In genomic region chr17:27846808-27847307, GRCh38 we compare ENCODE assay signal across 2 cellular contexts. TPM values are rescaled to one million over a fixed set of nuclear protein-coding genes. Genes with fewer than 3 reads are reported as not detected.
"Had no signal": no experiment of that assay in that cellular context is flagged by ENCODE, and none has a peak within 500 bp of the region (broad histone marks: within the 10 kb centered on the region; RNA-seq: fewer than 3 reads in every experiment).

No MANE protein-coding gene starts in this region.

RNA-seq across cellular contexts. Expression of gene NOS2, which starts 46.5 kb away (rescaled TPM):
- total RNA-seq: chondrocyte, smooth muscle cell had no signal
